In the genomic region with DNA sequence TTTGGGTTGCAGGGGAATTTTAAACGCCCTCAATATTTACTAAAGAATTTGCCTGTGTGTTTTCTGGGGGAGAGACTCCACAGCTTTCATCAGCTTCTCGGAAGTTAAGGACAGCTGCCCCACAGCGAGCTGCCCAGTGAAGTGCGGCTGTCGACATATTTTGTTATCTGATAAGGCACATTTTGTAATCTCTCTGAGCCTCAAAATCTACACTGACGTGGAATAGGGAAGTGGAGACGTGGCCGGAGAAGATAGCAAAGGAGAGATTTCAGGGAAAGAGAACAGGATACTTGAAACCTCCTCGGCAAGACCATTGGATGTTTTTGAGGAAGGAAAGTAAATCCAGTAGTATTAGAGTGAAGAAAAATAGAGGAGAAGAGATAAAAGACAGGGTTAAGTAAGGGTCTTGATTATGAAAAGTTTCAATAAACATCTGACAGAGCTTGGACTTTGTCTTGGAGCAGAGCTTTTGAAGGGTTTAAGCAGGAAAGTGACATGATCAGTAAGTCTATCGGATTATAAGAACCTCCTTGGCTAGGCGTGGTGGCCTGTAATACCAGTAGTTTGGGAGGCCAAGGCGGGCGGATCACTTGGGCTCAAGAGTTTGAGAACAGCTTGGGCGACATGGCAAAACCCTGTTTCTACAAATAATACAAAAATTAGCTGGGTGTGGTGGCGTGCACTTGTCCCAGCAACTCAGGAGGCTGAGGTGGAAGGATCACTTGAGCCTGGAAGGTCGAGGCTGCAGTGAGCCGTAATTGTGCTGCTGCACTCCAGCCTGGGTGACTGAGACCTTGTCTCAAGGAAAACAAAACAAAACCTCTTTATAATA, we compare ENCODE assay signal across 8 cellular contexts. TPM values are rescaled to one million over a fixed set of nuclear protein-coding genes. Genes with fewer than 3 reads are reported as not detected.
DNase-seq lines count a peak whose midpoint lies in the region; ATAC-seq and TF ChIP-seq lines count a peak whose summit lies in the region.

No MANE protein-coding gene starts in this region.

- no peaks in the 10 kb centered on the region for H3K9me3 ChIP-seq in Peyer's patch
- no peaks in the 10 kb centered on the region for H3K9me3 ChIP-seq in ectodermal cell (ENCODE audit: control insufficient read depth, low read length)
- no peaks in the 10 kb centered on the region for H3K9me3 ChIP-seq in mucosa of rectum (ENCODE audit: control insufficient read depth in 2 of 2, low read length in 2 of 2)

- H3K27me3 Mint-ChIP-seq in activated CD8-positive, alpha-beta memory T cell treated with anti-CD3 and anti-CD28 coated beads, Interleukin-2, amount 10 ng/mL, durations not matched to agents 7 days and 5 days, result no peaks in the 10 kb centered on the region

- H3K4me1 ChIP-seq in Peyer's patch (peaks cover 0 to 23% (median 3%) of the 10 kb centered on the region in 4 donors), ectodermal cell (ENCODE audit: control insufficient read depth, insufficient read depth, low read length) (no peaks in the 10 kb centered on the region), mucosa of rectum (ENCODE audit: control insufficient read depth in 2 of 2, insufficient read depth in 2 of 2, low read length in 2 of 2) (peaks cover 11 to 13% of the 10 kb centered on the region in 2 donors)

- peak overlapping the region; percentile 89 for H3K27ac Mint-ChIP-seq in activated CD8-positive, alpha-beta memory T cell treated with anti-CD3 and anti-CD28 coated beads, Interleukin-2, amount 10 ng/mL, durations not matched to agents 7 days and 5 days

- TF ChIP-seq POLR2A in Peyer's patch (IDR thresholded peaks at IDR 0.05), result no peak

- peak overlapping the region; percentile 86 for H3K4me3 Mint-ChIP-seq in activated CD8-positive, alpha-beta memory T cell treated with anti-CD3 and anti-CD28 coated beads, Interleukin-2, amount 10 ng/mL, durations not matched to agents 7 days and 5 days

- H3K4me3 ChIP-seq in Peyer's patch (peak overlapping the region; percentile 58 to 80 (median 70)), ectodermal cell (ENCODE audit: insufficient read depth, low read depth, low read length) (peak overlapping the region; percentile 75), mucosa of rectum (ENCODE audit: low read length in 2 of 2) (peak overlapping the region; percentile 81 to 94)

- DNase-seq in activated CD8-positive, alpha-beta memory T cell treated with anti-CD3 and anti-CD28 coated beads, Interleukin-2, amount 10 ng/mL, durations not matched to agents 7 days and 5 days, result no peak
- no peak for DNase-seq in activated CD8-positive, alpha-beta memory T cell treated with anti-CD3 and anti-CD28 coated beads, Interleukin-2, amount 50 U/mL, for 48 hours
- DNase-seq in Peyer's patch, result peak in 1 of 3 donors; percentile 50
- DNase-seq in NCI-H1436 (lab: John Stamatoyannopoulos, UW), result no peak
- DNase-seq in NCI-H1105 (lab: John Stamatoyannopoulos, UW), result no peak

- TF ChIP-seq CTCF in Peyer's patch (IDR thresholded peaks at IDR 0.05), result no peak

- H3K27ac ChIP-seq in Peyer's patch (peak overlapping the region; percentile 82 to 94 (median 91)), ectodermal cell (ENCODE audit: insufficient read depth, low read depth, low read length, poor library complexity, severe bottlenecking) (no peak overlapping the region), mucosa of rectum (ENCODE audit: low read depth in 2 of 2, low read length in 2 of 2) (peak overlapping the region; percentile 94 to 97)

- H3K36me3 Mint-ChIP-seq in activated CD8-positive, alpha-beta memory T cell treated with anti-CD3 and anti-CD28 coated beads, Interleukin-2, amount 10 ng/mL, durations not matched to agents 7 days and 5 days, result no peaks in the 10 kb centered on the region

- H3K9me3 Mint-ChIP-seq in activated CD8-positive, alpha-beta memory T cell treated with anti-CD3 and anti-CD28 coated beads, Interleukin-2, amount 10 ng/mL, durations not matched to agents 7 days and 5 days (ENCODE audit: low read depth), result no peaks in the 10 kb centered on the region

- no peaks in the 10 kb centered on the region for H3K36me3 ChIP-seq in Peyer's patch
- H3K36me3 ChIP-seq in ectodermal cell (ENCODE audit: control insufficient read depth, insufficient read depth, low read length), result no peaks in the 10 kb centered on the region
- H3K36me3 ChIP-seq in mucosa of rectum (ENCODE audit: control insufficient read depth in 2 of 2, insufficient read depth in 2 of 2, low read length in 2 of 2), result no peaks in the 10 kb centered on the region

- CTCF ChIA-PET in activated CD8-positive, alpha-beta memory T cell treated with anti-CD3 and anti-CD28 coated beads, Interleukin-2, amount 10 ng/mL, durations not matched to agents 7 days and 5 days (lab: Charles Lee), result interaction anchor here (0.8 to 3.0 kb wide), 22 partner anchors 9 to 747 kb away, joined by 3 to 18 read pairs (median 4); no protein-coding TSS in a partner anchor

- 51 to 52% methylated on average over 17 of the region's 17 CpGs for WGBS in ectodermal cell, 2 experiments

- peaks cover 13% of the 10 kb centered on the region for H3K4me1 Mint-ChIP-seq in activated CD8-positive, alpha-beta memory T cell treated with anti-CD3 and anti-CD28 coated beads, Interleukin-2, amount 10 ng/mL, durations not matched to agents 7 days and 5 days

- H3K27me3 ChIP-seq in Peyer's patch (no peaks in the 10 kb centered on the region), ectodermal cell (ENCODE audit: control insufficient read depth, insufficient read depth, low read length, poor library complexity, severe bottlenecking) (no peaks in the 10 kb centered on the region), mucosa of rectum (ENCODE audit: control insufficient read depth in 2 of 2, insufficient read depth in 2 of 2, low read length in 2 of 2) (no peaks in the 10 kb centered on the region)

- ATAC-seq in activated CD8-positive, alpha-beta memory T cell treated with anti-CD3 and anti-CD28 coated beads, Interleukin-2, amount 10 ng/mL, durations not matched to agents 7 days and 5 days, result no peak
- peak; percentile 6 for ATAC-seq in HG03045 (IDR thresholded peaks at IDR 0.05; ENCODE audit: unreplicated experiment)

- H3K9ac ChIP-seq in mucosa of rectum (ENCODE audit: low read depth in 1 of 2, low read length in 2 of 2), result peak overlapping the region; percentile 74 to 87

RNA-seq across cellular contexts. Expression of a gene that starts 1.1 kb away (rescaled TPM):
- 1 to 10 TPM; 3.7 to 6.3 TPM for total RNA-seq in activated CD8-positive, alpha-beta memory T cell treated with anti-CD3 and anti-CD28 coated beads, Interleukin-2, amount 10 ng/mL, durations not matched to agents 7 days and 5 days
- total RNA-seq in Peyer's patch, result 10 to 100 TPM in 1 of 4 donors, 1 to 10 TPM in 3; 5.1 to 10.7 (median 7.4) TPM
- 21.8 TPM for polyA plus RNA-seq in ectodermal cell (2013, experiment 1 of 4)
- 25.8 TPM for polyA plus RNA-seq in ectodermal cell (2013, experiment 2 of 4)
- polyA plus RNA-seq in ectodermal cell (2013, experiment 3 of 4), result 13.8 TPM
- 16.3 TPM for polyA plus RNA-seq in ectodermal cell (2013, experiment 4 of 4)

RNA-seq across cellular contexts. Expression of a gene that starts 56.1 kb away (rescaled TPM):
- total RNA-seq in activated CD8-positive, alpha-beta memory T cell treated with anti-CD3 and anti-CD28 coated beads, Interleukin-2, amount 10 ng/mL, durations not matched to agents 7 days and 5 days, result 1 to 10 TPM; 6.4 to 6.8 TPM
- 10 to 100 TPM; 39.9 to 63.5 (median 48.9) TPM for total RNA-seq in Peyer's patch
- polyA plus RNA-seq in ectodermal cell (2013, experiment 1 of 4), result 10.6 TPM
- polyA plus RNA-seq in ectodermal cell (2013, experiment 2 of 4), result 9.5 TPM
- 5.9 TPM for polyA plus RNA-seq in ectodermal cell (2013, experiment 3 of 4)
- 7.9 TPM for polyA plus RNA-seq in ectodermal cell (2013, experiment 4 of 4)

Comparison
In these comparisons a context has a peak if more than half of its experiments do, and no peak if none do; other contexts are left out.
1. RNA of a gene that starts 56.1 kb away (total RNA-seq): 39.9 to 63.5 TPM in Peyer's patch; 6.4 to 6.8 TPM in activated CD8-positive, alpha-beta memory T cell treated with anti-CD3 and anti-CD28 coated beads, Interleukin-2, amount 10 ng/mL, durations not matched to agents 7 days and 5 days; every median in the first group is over 4 times any median in the second.
2. Peak in every context shown above with its lines, with median percentiles within 50 percentile points of each other: H3K4me3 ChIP-seq.